In genomic region chr4:10029403-10029802, GRCh38 we compare ENCODE assay signal across 24 cellular contexts. TPM values are rescaled to one million over a fixed set of nuclear protein-coding genes. Genes with fewer than 3 reads are reported as not detected.
DNase-seq lines count a peak whose midpoint lies in the region; ATAC-seq, FAIRE-seq and TF ChIP-seq lines count a peak whose summit lies in the region.
"Had no signal": no experiment of that assay in that cellular context is flagged by ENCODE, and none has a peak within 500 bp of the region (broad histone marks: within the 10 kb centered on the region; RNA-seq: fewer than 3 reads in every experiment).

No MANE protein-coding gene starts in this region.

- in situ Hi-C loops in gastrocnemius medialis (cut with MboI; ENCODE audit: low sequenced_read_pairs in 4 of 4): no loop called here

- H4K20me1 ChIP-seq in HCT116 (ENCODE audit: insufficient read depth): no peaks in the 10 kb centered on the region
- H4K20me1 ChIP-seq: BLaER1 treated with 17β-estradiol and CSF1 and Interleukin-3, amounts not matched to agents 10 nM and 100 nM had no signal

- H3K27me3 ChIP-seq in HCT116 (ENCODE audit: insufficient read depth, low read length): no peaks in the 10 kb centered on the region
- H3K27me3 ChIP-seq in gastrocnemius medialis: no peaks in the 10 kb centered on the region
- H3K27me3 ChIP-seq in body of pancreas: no peaks in the 10 kb centered on the region
- H3K27me3 ChIP-seq in right atrium auricular region: no peaks in the 10 kb centered on the region
- H3K27me3 ChIP-seq: BE2C; BLaER1 treated with 17β-estradiol and CSF1 and Interleukin-3, amounts not matched to agents 10 nM and 100 nM had no signal

- no peaks in the 10 kb centered on the region for H3K9me2 ChIP-seq in HCT116 (ENCODE audit: insufficient read depth)

- CTCF ChIA-PET in A549 (lab: Yijun Ruan, JAX) (interaction anchor here (0.6 to 1.2 kb wide), 2 partner anchors 9 to 269 kb away, joined by 3 read pairs; no protein-coding TSS in a partner anchor), HCT116 (lab: Charles Lee) (no interaction called here)

- no peak for TF ChIP-seq CTCF in A549 (IDR thresholded peaks at IDR 0.05)
- TF ChIP-seq CTCF in HCT116 (IDR thresholded peaks at IDR 0.05 in 2 of 3, conservative IDR thresholded peaks at IDR 0.05 in 1 of 3; ENCODE audit: borderline replicate concordance in 1 of 3, insufficient read depth in 1 of 3, low read depth in 2 of 3, low read length in 2 of 3): no peak
- TF ChIP-seq CTCF in gastrocnemius medialis (IDR thresholded peaks at IDR 0.05 in 4 of 5, conservative IDR thresholded peaks at IDR 0.05 in 1 of 5): no peak
- no peak for TF ChIP-seq CTCF in body of pancreas (IDR thresholded peaks at IDR 0.05)
- no peak for TF ChIP-seq CTCF in right atrium auricular region (IDR thresholded peaks at IDR 0.05)

- TF ChIP-seq POLR2A in A549 (IDR thresholded peaks at IDR 0.05; ENCODE audit: low read length) (no peak), HCT116 (IDR thresholded peaks at IDR 0.05; ENCODE audit: borderline replicate concordance, extremely low read depth, insufficient read depth, insufficient read length) (no peak), gastrocnemius medialis (IDR thresholded peaks at IDR 0.05) (no peak), body of pancreas (IDR thresholded peaks at IDR 0.05) (no peak)

- no peaks in the 10 kb centered on the region for H3K36me3 ChIP-seq in HCT116 (ENCODE audit: control insufficient read depth in 1 of 2, insufficient read depth in 2 of 2, low read length in 2 of 2)
- no peaks in the 10 kb centered on the region for H3K36me3 ChIP-seq in gastrocnemius medialis
- no peaks in the 10 kb centered on the region for H3K36me3 ChIP-seq in body of pancreas (replicated peaks in 1 of 2; ENCODE audit: insufficient read depth in 1 of 2, low read depth in 2 of 2)
- no peaks in the 10 kb centered on the region for H3K36me3 ChIP-seq in right atrium auricular region
- H3K36me3 ChIP-seq: BE2C; BLaER1 treated with 17β-estradiol and CSF1 and Interleukin-3, amounts not matched to agents 10 nM and 100 nM had no signal

- TF ChIP-seq EP300 in A549 (IDR thresholded peaks at IDR 0.05): no peak

- 97% methylated on average over 4 of the region's 4 CpGs for WGBS in A549 (ENCODE audit: missing lambda C conversion rate)
- WGBS in body of pancreas, 2 donors: 80 to 86% methylated on average over 4 of the region's 4 CpGs

- H2AFZ ChIP-seq in HCT116 (ENCODE audit: low read depth, low read length, poor library complexity, severe bottlenecking): no peak overlapping the region

- intact Hi-C loops in HCT116 (cut with micrococcal nuclease) (no loop called here), gastrocnemius medialis (cut with DNase I; ENCODE audit: low total_unique reads) (no loop called here), body of pancreas (cut with DNase I) (no loop called here)

- H3K27ac ChIP-seq in A549 (peak overlapping the region in 1 of 2 experiments; percentile 62; a peak in 2 of 6 replicates), HCT116 (ENCODE audit: low read depth, low read length) (no peak overlapping the region), gastrocnemius medialis (peak overlapping the region; percentile 12 to 51 (median 24)), body of pancreas (no peak overlapping the region), right atrium auricular region (no peak overlapping the region)
- H3K27ac ChIP-seq: 22Rv1; BLaER1 treated with 17β-estradiol and CSF1 and Interleukin-3, amounts not matched to agents 10 nM and 100 nM had no signal

- POLR2A ChIA-PET in A549 (lab: Yijun Ruan, JAX) (no interaction called here), HCT116 (lab: Charles Lee) (no interaction called here)

- ATAC-seq in A549 (no peak), HCT116 (no peak), gastrocnemius medialis (no peak), body of pancreas (no peak)

- H3K4me1 ChIP-seq in A549 (peaks cover 38% of the 10 kb centered on the region), HCT116 (ENCODE audit: control insufficient read depth in 1 of 2, insufficient read depth in 2 of 2, low read length in 2 of 2) (peaks cover 12 to 29% of the 10 kb centered on the region in 2 experiments), gastrocnemius medialis (peaks cover 52 to 61% of the 10 kb centered on the region in 2 donors), body of pancreas (peaks cover 27% of the 10 kb centered on the region), right atrium auricular region (peaks cover 0 to 48% of the 10 kb centered on the region in 2 donors)

- DNase-seq in A549 (ENCODE audit: low read depth in 1 of 2, low spot score in 1 of 2) (no peak), HCT116 (ENCODE audit: low read depth, low spot score) (no peak), gastrocnemius medialis (no peak), body of pancreas (no peak), right atrium auricular region (ENCODE audit: low spot score) (no peak), NCI-H2227 (lab: John Stamatoyannopoulos, UW; ENCODE audit: unreplicated experiment) (no peak)
- DNase-seq: ACHN; AML-193; BE2C; Calu3; CD4-positive, alpha-beta T cell; CD8-positive, alpha-beta memory T cell; DMS53; DMS79 treated with DMSO at 0.1 percent for 48 hours; GF-D8; H7; HFFc6 had no signal

- no peaks in the 10 kb centered on the region for H3K9me3 ChIP-seq in A549
- H3K9me3 ChIP-seq in HCT116 (ENCODE audit: control insufficient read depth in 1 of 2, insufficient read depth in 1 of 2, low read depth in 1 of 2, low read length in 2 of 2): no peaks in the 10 kb centered on the region
- H3K9me3 ChIP-seq in gastrocnemius medialis: no peaks in the 10 kb centered on the region
- no peaks in the 10 kb centered on the region for H3K9me3 ChIP-seq in body of pancreas
- H3K9me3 ChIP-seq in right atrium auricular region: no peaks in the 10 kb centered on the region
- H3K9me3 ChIP-seq: BE2C; BLaER1 treated with 17β-estradiol and CSF1 and Interleukin-3, amounts not matched to agents 10 nM and 100 nM had no signal

- H3K4me3 ChIP-seq in A549: no peak overlapping the region
- no peak overlapping the region for H3K4me3 ChIP-seq in HCT116 (replicated peaks in 1 of 2; ENCODE audit: low read depth in 1 of 2, low read length in 2 of 2)
- H3K4me3 ChIP-seq in gastrocnemius medialis: no peak overlapping the region
- H3K4me3 ChIP-seq in body of pancreas: no peak overlapping the region
- H3K4me3 ChIP-seq in right atrium auricular region: no peak overlapping the region
- H3K4me3 ChIP-seq: BLaER1 treated with 17β-estradiol and CSF1 and Interleukin-3, amounts not matched to agents 10 nM and 100 nM had no signal

- no TSS peak for BruUV-seq in HCT116 (replicated peaks; lab: Mats Ljungman, UMichigan)

- TF ChIP-seq RAD21 in A549 (conservative IDR thresholded peaks at IDR 0.05 in 1 of 2, IDR thresholded peaks at IDR 0.05 in 1 of 2) (no peak), HCT116 (IDR thresholded peaks at IDR 0.05; ENCODE audit: low read depth) (no peak)

- no peaks in the 10 kb centered on the region for H3K79me2 ChIP-seq in HCT116 (ENCODE audit: insufficient read depth, low read length)

- no peak for FAIRE-seq in A549 (lab: Jason Lieb, UNC)
- FAIRE-seq: A204.1, GM12891, GM18507, H1 had no signal

- RAD21 ChIA-PET in HCT116 (lab: Charles Lee; ENCODE audit: low non-redundant PET in 1 of 2, low total read pairs in 2 of 2, uncharacterized antibody in 2 of 2, unreplicated experiment in 2 of 2): no interaction called here

- H3K4me2 ChIP-seq in A549: peak overlapping the region; percentile 23
- peak overlapping the region; percentile 53 for H3K4me2 ChIP-seq in HCT116 (ENCODE audit: low read length)
- H3K4me2 ChIP-seq: BLaER1 treated with 17β-estradiol and CSF1 and Interleukin-3, amounts not matched to agents 10 nM and 100 nM had no signal

- no peak overlapping the region for H3K9ac ChIP-seq in HCT116 (ENCODE audit: low read length)
- H3K9ac ChIP-seq: BLaER1 treated with 17β-estradiol and CSF1 and Interleukin-3, amounts not matched to agents 10 nM and 100 nM had no signal

TF ChIP-seq in A549, 52 proteins besides CTCF, POLR2A, EP300 and RAD21 (continues in another document):
- TF ChIP-seq HOXB5 (CRISPR knock-in tag; IDR thresholded peaks at IDR 0.05) (no peak), NPAS2 (CRISPR knock-in tag; IDR thresholded peaks at IDR 0.05; ENCODE audit: borderline replicate concordance) (no peak), MAFK (IDR thresholded peaks at IDR 0.05; ENCODE audit: partially characterized antibody) (no peak), RARB (CRISPR knock-in tag; IDR thresholded peaks at IDR 0.05) (no peak)

TF ChIP-seq in HCT116, 20 proteins besides CTCF, POLR2A, EP300 and RAD21:
- TF ChIP-seq EZH2phosphoT487 (IDR thresholded peaks at IDR 0.05; ENCODE audit: borderline replicate concordance) (no peak), ZFX (IDR thresholded peaks at IDR 0.05) (no peak), CEBPB (IDR thresholded peaks at IDR 0.05; ENCODE audit: low read depth) (no peak), FOSL1 (IDR thresholded peaks at IDR 0.05; ENCODE audit: low read depth) (no peak)
TF ChIP-seq in HCT116: peak in this region for 0.

RNA-seq across cellular contexts. Expression of gene SLC2A9, which starts 8.1 kb away (rescaled TPM):
- 0.61 and 0.70 TPM in 2 replicates for polyA plus RNA-seq in A549 (2011; rRNA removed)
- 0.20 and 0.29 TPM in 2 replicates for polyA plus RNA-seq in A549 (2012; cell fraction: cytosol; rRNA removed)
- polyA plus RNA-seq in A549 (2012; cell fraction: nucleus; rRNA removed): 0.46 and 0.64 TPM in 2 replicates
- polyA plus RNA-seq in A549 (2017; fragmentation: RNase III; extraction: RNeasy Plus Mini Kit Qiagen cat#74134 plus additional on column Dnase treatment): 0.62 to 1.0 TPM (median 0.76 TPM) in 3 replicates
- polyA minus RNA-seq in A549 (2011; rRNA and poly(A)+ RNA removed): 0.54 and 1.7 TPM in 2 replicates
- total RNA-seq in HCT116 (2021; ENCODE audit: unreplicated experiment): 2.2 TPM
- 1.2 and 1.7 TPM in 2 replicates for polyA plus RNA-seq in HCT116 (2012)
- total RNA-seq in gastrocnemius medialis: under 1 TPM; 0.19 to 0.89 (median 0.62) TPM
- 1 to 10 TPM; 1.6 to 8.6 TPM for total RNA-seq in body of pancreas
- 1 to 10 TPM; 3.5 to 5.8 TPM for total RNA-seq in right atrium auricular region
- total RNA-seq: G401, H7 had no signal

Comparison
In these comparisons a context has a peak if more than half of its experiments do, and no peak if none do; other contexts are left out.
1. H3K27ac ChIP-seq: peak in gastrocnemius medialis (4 of 4); none in HCT116 (single experiment), body of pancreas (0 of 4) and right atrium auricular region (0 of 2).